26 cellular contexts compared by ENCODE assay signal in the genomic region with DNA sequence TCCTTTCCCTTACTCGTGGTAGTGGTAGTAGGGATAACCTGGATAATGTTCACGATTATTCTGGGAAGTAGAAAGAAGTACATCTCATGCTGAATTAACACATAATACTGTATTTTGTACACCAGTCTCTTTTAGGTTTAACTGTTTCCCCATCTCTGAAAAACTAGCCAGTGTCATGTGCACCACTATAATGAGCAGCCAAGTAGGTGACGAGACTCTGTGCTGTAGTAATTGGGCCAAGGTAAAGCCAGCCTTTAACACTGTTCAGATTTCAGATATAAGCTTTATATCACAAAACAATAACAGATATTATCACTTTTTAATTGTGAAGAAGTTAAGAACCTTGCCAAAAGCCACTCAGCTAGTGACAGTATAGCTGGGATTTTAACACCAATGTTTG.
"Had no signal": no experiment of that assay in that cellular context is flagged by ENCODE, and none has a peak within 500 bp of the region (broad histone marks: within the 10 kb centered on the region; RNA-seq: fewer than 3 reads in every experiment).

No MANE protein-coding gene starts in this region.

- H3K4me3 ChIP-seq: stomach, suprapubic skin, testis, thoracic aorta, thyroid gland, tibial artery, tibial nerve, transverse colon, upper lobe of left lung, upper lobe of right lung, uterus, vagina had no signal

- DNase-seq: stimulated activated CD4-positive, alpha-beta T cell treated with anti-CD3 and anti-CD28 coated beads, Interleukin-2, amount 100 ng/mL, for 48 hours; stimulated activated CD4-positive, alpha-beta T cell treated with anti-CD3 and anti-CD28 coated beads, Interleukin-4, amount 100 ng/mL, for 1 hour; stimulated activated CD4-positive, alpha-beta T cell treated with anti-CD3 and anti-CD28 coated beads, Interleukin-4, amount 100 ng/mL, for 24 hours; stimulated activated CD4-positive, alpha-beta T cell treated with anti-CD3 and anti-CD28 coated beads, Interleukin-4, amount 100 ng/mL, for 4 hours; stimulated activated CD8-positive, alpha-beta memory T cell treated with anti-CD3 and anti-CD28 coated beads, Interleukin-4, amount 100 ng/mL, for 48 hours; stimulated activated naive B cell treated with anti-CD40 and anti-IgM and Interleukin-4, amounts not matched to agents 10 μg/mL and 1 μg/mL and 100 μg/mL, for 72 hours; stimulated activated naive CD4-positive, alpha-beta T cell; stimulated activated naive CD4-positive, alpha-beta T cell treated with Interleukin-2 at 50 U/mL for 16 hours; stimulated activated naive CD8-positive, alpha-beta T cell treated with anti-CD3 and anti-CD28 coated beads, Interleukin-15, amount 100 ng/mL, for 72 hours; stimulated activated naive CD8-positive, alpha-beta T cell treated with anti-CD3 and anti-CD28 coated beads, Interleukin-15, Interleukin-2, amounts not matched to agents 100 U/mL and 50 U/mL, for 24 hours; stomach; substantia nigra; testis; thyroid gland; tibial artery; transverse colon; trophoblast cell; upper lobe of left lung; upper lobe of right lung; uterus had no signal

- H3K27ac ChIP-seq: stomach, suprapubic skin, testis, thoracic aorta, thyroid gland, tibial artery, tibial nerve, transverse colon, upper lobe of left lung, upper lobe of right lung, uterus, vagina had no signal

- ATAC-seq: stimulated activated effector memory CD8-positive, alpha-beta T cell treated with anti-CD3 and anti-CD28 coated beads, Interleukin-12 subunit alpha, Interleukin-12 subunit beta, amount 100 ng/mL, for 72 hours; stimulated activated memory B cell treated with anti-CD40 and anti-IgM and Interleukin-4, amounts not matched to agents 10 μg/mL and 1 μg/mL and 100 μg/mL, for 72 hours; stimulated activated naive B cell treated with anti-CD40 and anti-IgM and Interleukin-4, amounts not matched to agents 10 μg/mL and 1 μg/mL and 100 μg/mL, for 72 hours; stimulated activated naive CD8-positive, alpha-beta T cell treated with anti-CD3 and anti-CD28 coated beads, Interleukin-15, amount 100 ng/mL, for 72 hours; stimulated activated naive CD8-positive, alpha-beta T cell treated with anti-CD3 and anti-CD28 coated beads, Interleukin-15, Interleukin-2, amounts not matched to agents 100 U/mL and 50 U/mL, for 24 hours; upper lobe of right lung had no signal

- H3K9me3 ChIP-seq: stomach, suprapubic skin, testis, thoracic aorta, thyroid gland, tibial artery, tibial nerve, transverse colon, upper lobe of left lung, upper lobe of right lung, uterus, vagina had no signal

- H3K36me3 ChIP-seq: stomach, suprapubic skin, thoracic aorta, thyroid gland, tibial artery, tibial nerve, transverse colon, upper lobe of left lung, upper lobe of right lung, uterus, vagina had no signal

- H3K4me1 ChIP-seq: suprapubic skin, thyroid gland, tibial nerve, transverse colon, upper lobe of left lung, upper lobe of right lung, uterus, vagina had no signal

- H3K27me3 ChIP-seq: stomach, suprapubic skin, testis, thyroid gland, tibial artery, tibial nerve, transverse colon, upper lobe of left lung, upper lobe of right lung, uterus, vagina had no signal
